ENCODE assay signal across 23 cellular contexts in the genomic region with DNA sequence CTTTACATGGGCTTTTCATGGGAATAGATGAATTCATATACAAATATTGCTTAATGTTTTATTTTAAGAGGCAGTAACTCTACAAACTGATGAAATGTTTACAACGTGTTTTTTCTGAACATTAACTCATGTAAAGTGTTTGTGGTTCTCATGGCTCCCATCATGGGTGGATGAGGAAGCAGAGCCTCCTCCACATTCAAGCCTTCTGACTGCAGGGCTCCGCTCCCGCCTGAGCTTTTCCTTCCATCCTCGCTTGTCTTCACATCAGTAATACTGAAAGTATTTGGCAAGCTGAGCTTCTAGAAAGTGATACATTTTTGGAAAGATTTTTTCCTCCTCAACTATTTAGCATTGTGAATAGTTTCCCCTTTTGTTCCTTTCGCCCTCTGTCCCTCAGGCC.
DNase-seq lines count a peak whose midpoint lies in the region; ATAC-seq and TF ChIP-seq lines count a peak whose summit lies in the region.
"Had no signal": no experiment of that assay in that cellular context is flagged by ENCODE, and none has a peak within 500 bp of the region (broad histone marks: within the 10 kb centered on the region; RNA-seq: fewer than 3 reads in every experiment).

No MANE protein-coding gene starts in this region.

- POLR2A ChIA-PET in CD8-positive, alpha-beta memory T cell (lab: Charles Lee): no interaction called here

- no peak for ATAC-seq in activated naive CD8-positive, alpha-beta T cell treated with anti-CD3 and anti-CD28 coated beads, Interleukin-2, amount 50 U/mL, for 24 hours
- no peak for ATAC-seq in GM18907 (IDR thresholded peaks at IDR 0.05; ENCODE audit: unreplicated experiment)
- ATAC-seq: lower lobe of right lung, right cardiac atrium had no signal

- H3K4me1 ChIP-seq in BLaER1 (peaks cover 96% of the 10 kb centered on the region), fibroblast of lung (ENCODE audit: control insufficient read depth, extremely low read depth, insufficient read depth, low read length) (no peaks in the 10 kb centered on the region), colonic mucosa (no peaks in the 10 kb centered on the region), prostate gland (replicated peaks) (peaks cover 17% of the 10 kb centered on the region), hepatocyte (ENCODE audit: insufficient read depth) (no peaks in the 10 kb centered on the region)
- peaks cover 82% of the 10 kb centered on the region for H3K4me1 ChIP-seq in CD8-positive, alpha-beta memory T cell (ENCODE audit: insufficient read depth, low read length)

- H3K4me3 ChIP-seq in BLaER1: no peak overlapping the region
- no peak overlapping the region for H3K4me3 ChIP-seq in CD8-positive, alpha-beta memory T cell (ENCODE audit: low read length)
- H3K4me3 ChIP-seq in fibroblast of lung (replicated peaks in 1 of 4; ENCODE audit: control extremely low read depth in 1 of 4, insufficient read depth in 1 of 4, low read depth in 3 of 4, low read length in 4 of 4): no peak overlapping the region
- H3K4me3 ChIP-seq in colonic mucosa: no peak overlapping the region
- no peak overlapping the region for H3K4me3 ChIP-seq in prostate gland
- no peak overlapping the region for H3K4me3 ChIP-seq in hepatocyte
- H3K4me3 ChIP-seq: cardiac muscle cell, GM23248, lower lobe of right lung had no signal

- H2AFZ ChIP-seq in fibroblast of lung (ENCODE audit: low read length) (no peak overlapping the region), hepatocyte (no peak overlapping the region)
- H2AFZ ChIP-seq: GM23248 had no signal

- CTCF ChIA-PET in CD8-positive, alpha-beta memory T cell (lab: Charles Lee): interaction anchor here (1.7 to 2.3 kb wide), 2 partner anchors 28 to 34 kb away, joined by 7 to 10 read pairs; no protein-coding TSS in a partner anchor

- H3K27me3 Mint-ChIP-seq in CD8-positive, alpha-beta memory T cell: no peaks in the 10 kb centered on the region
- no peaks in the 10 kb centered on the region for H3K27me3 Mint-ChIP-seq in activated naive CD8-positive, alpha-beta T cell treated with anti-CD3 and anti-CD28 coated beads, Interleukin-2, amount 50 U/mL, for 24 hours

- H4K20me1 ChIP-seq in BLaER1 (no peaks in the 10 kb centered on the region), fibroblast of lung (ENCODE audit: control insufficient read depth, extremely low read depth, insufficient read depth, low read length) (no peaks in the 10 kb centered on the region), hepatocyte (ENCODE audit: insufficient read depth, poor library complexity, severe bottlenecking) (no peaks in the 10 kb centered on the region)

- H3K4me1 Mint-ChIP-seq in CD8-positive, alpha-beta memory T cell: peaks cover 98 to 99% (median 99%) of the 10 kb centered on the region in 3 donors
- H3K4me1 Mint-ChIP-seq in activated naive CD8-positive, alpha-beta T cell treated with anti-CD3 and anti-CD28 coated beads, Interleukin-2, amount 50 U/mL, for 24 hours: peaks cover 84% of the 10 kb centered on the region
- H3K4me1 Mint-ChIP-seq: nephron had no signal

- H3K79me2 ChIP-seq in fibroblast of lung (ENCODE audit: control insufficient read depth, insufficient read depth, low read length): no peaks in the 10 kb centered on the region
- H3K79me2 ChIP-seq in hepatocyte: no peaks in the 10 kb centered on the region

- H3K9me3 ChIP-seq in BLaER1 (peaks cover 13% of the 10 kb centered on the region), fibroblast of lung (ENCODE audit: control insufficient read depth, insufficient read depth, low read depth, low read length) (no peaks in the 10 kb centered on the region), colonic mucosa (no peaks in the 10 kb centered on the region), prostate gland (no peaks in the 10 kb centered on the region), hepatocyte (ENCODE audit: low read depth) (no peaks in the 10 kb centered on the region)
- no peaks in the 10 kb centered on the region for H3K9me3 ChIP-seq in CD8-positive, alpha-beta memory T cell (ENCODE audit: low read length)
- H3K9me3 ChIP-seq: lower lobe of right lung, SK-N-SH had no signal

- no peaks in the 10 kb centered on the region for H3K9me2 ChIP-seq in hepatocyte (replicated peaks; ENCODE audit: insufficient read depth)
- H3K9me2 ChIP-seq: SK-N-SH had no signal

- H3K36me3 ChIP-seq in BLaER1 (0 out of 2 replicates have a peak, but pooled peaks cover 5% of the 10 kb centered on the region), fibroblast of lung (ENCODE audit: control insufficient read depth, insufficient read depth, low read length) (no peaks in the 10 kb centered on the region), colonic mucosa (no peaks in the 10 kb centered on the region), prostate gland (no peaks in the 10 kb centered on the region), hepatocyte (replicated peaks; ENCODE audit: insufficient read depth, low read depth) (no peaks in the 10 kb centered on the region)
- no peaks in the 10 kb centered on the region for H3K36me3 ChIP-seq in CD8-positive, alpha-beta memory T cell (ENCODE audit: insufficient read depth, low read length)
- H3K36me3 ChIP-seq: cardiac muscle cell, lower lobe of right lung had no signal

- peak overlapping the region in 5 of 7 donors; percentile 26 to 70 (median 54) for H3K4me3 Mint-ChIP-seq in CD8-positive, alpha-beta memory T cell
- H3K4me3 Mint-ChIP-seq in activated naive CD8-positive, alpha-beta T cell treated with anti-CD3 and anti-CD28 coated beads, Interleukin-2, amount 50 U/mL, for 24 hours: no peak overlapping the region
- H3K4me3 Mint-ChIP-seq: nephron; T-helper 1 cell treated with Interleukin-12 subunit alpha and Interleukin-12 subunit beta and Interleukin-4 antibody, amounts not matched to agents 30 μg/mL and 1 μg/mL, for 36 hours had no signal

- peak overlapping the region in 7 of 8 donors; percentile 91 to 98 (median 95) for H3K27ac Mint-ChIP-seq in CD8-positive, alpha-beta memory T cell
- H3K27ac Mint-ChIP-seq in activated naive CD8-positive, alpha-beta T cell treated with anti-CD3 and anti-CD28 coated beads, Interleukin-2, amount 50 U/mL, for 24 hours: peak overlapping the region; percentile 7
- H3K27ac Mint-ChIP-seq: T-helper 1 cell treated with Interleukin-12 subunit alpha and Interleukin-12 subunit beta and Interleukin-4 antibody, amounts not matched to agents 30 μg/mL and 1 μg/mL, for 36 hours had no signal

- TF ChIP-seq POLR2A in prostate gland (IDR thresholded peaks at IDR 0.05): no peak

- H3K9me3 Mint-ChIP-seq in CD8-positive, alpha-beta memory T cell: no peaks in the 10 kb centered on the region
- H3K9me3 Mint-ChIP-seq in activated naive CD8-positive, alpha-beta T cell treated with anti-CD3 and anti-CD28 coated beads, Interleukin-2, amount 50 U/mL, for 24 hours: no peaks in the 10 kb centered on the region
- H3K9me3 Mint-ChIP-seq: nephron had no signal

- no peaks in the 10 kb centered on the region for H3K27me3 ChIP-seq in BLaER1
- no peaks in the 10 kb centered on the region for H3K27me3 ChIP-seq in CD8-positive, alpha-beta memory T cell (ENCODE audit: insufficient read depth, low read length, poor library complexity, severe bottlenecking)
- no peaks in the 10 kb centered on the region for H3K27me3 ChIP-seq in fibroblast of lung (ENCODE audit: control insufficient read depth, insufficient read depth, low read length)
- no peaks in the 10 kb centered on the region for H3K27me3 ChIP-seq in colonic mucosa
- no peaks in the 10 kb centered on the region for H3K27me3 ChIP-seq in prostate gland (replicated peaks; ENCODE audit: insufficient read depth)
- no peaks in the 10 kb centered on the region for H3K27me3 ChIP-seq in hepatocyte
- H3K27me3 ChIP-seq: cardiac muscle cell had no signal

- TF ChIP-seq CTCF in fibroblast of lung (conservative IDR thresholded peaks at IDR 0.05 in 1 of 2, IDR thresholded peaks at IDR 0.05 in 1 of 2; ENCODE audit: low read depth in 1 of 2, low read length in 2 of 2) (no peak), colonic mucosa (IDR thresholded peaks at IDR 0.05) (no peak), prostate gland (IDR thresholded peaks at IDR 0.05) (no peak), hepatocyte (IDR thresholded peaks at IDR 0.05; ENCODE audit: poor library complexity) (no peak)

- DNase-seq in CD8-positive, alpha-beta memory T cell: no peak
- DNase-seq in activated naive CD8-positive, alpha-beta T cell treated with anti-CD3 and anti-CD28 coated beads, Interleukin-2, amount 50 U/mL, for 24 hours: no peak
- DNase-seq in fibroblast of lung (ENCODE audit: low read depth in 2 of 2) (peak in 1 of 2 donors; percentile 17), colonic mucosa (no peak), prostate gland (ENCODE audit: low spot score) (no peak), hepatocyte (ENCODE audit: low spot score) (no peak)
- DNase-seq: activated naive CD4-positive, alpha-beta T cell; activated T-cell treated with anti-CD3 and anti-CD28 coated beads, Interleukin-2, amount 50 U/mL, for 48 hours; anterior cingulate cortex; EL; glutamatergic neuron; GM23248; kidney; lower lobe of right lung; SK-N-SH; stimulated activated CD4-positive, alpha-beta T cell treated with anti-CD3 and anti-CD28 coated beads, Interleukin-2, amount 100 ng/mL, for 48 hours had no signal

- peaks cover 4 to 12% (median 6%) of the 10 kb centered on the region in 3 donors for H3K36me3 Mint-ChIP-seq in CD8-positive, alpha-beta memory T cell
- peaks cover 9% of the 10 kb centered on the region for H3K36me3 Mint-ChIP-seq in activated naive CD8-positive, alpha-beta T cell treated with anti-CD3 and anti-CD28 coated beads, Interleukin-2, amount 50 U/mL, for 24 hours (ENCODE audit: low read depth)

- WGBS in prostate gland: 84% methylated on average over 5 of the region's 5 CpGs
- 88% methylated on average over 5 of the region's 5 CpGs for WGBS in hepatocyte (ENCODE audit: low lambda C conversion rate, missing lambda C conversion rate)

- H3K27ac ChIP-seq in BLaER1 (peak overlapping the region; percentile 32; the same call in 1 of the 2 replicates), fibroblast of lung (ENCODE audit: insufficient read depth, low read length) (no peak overlapping the region), colonic mucosa (no peak overlapping the region), prostate gland (peak overlapping the region in 1 of 2 donors; percentile 44), hepatocyte (no peak overlapping the region)
- no peak overlapping the region for H3K27ac ChIP-seq in CD8-positive, alpha-beta memory T cell (ENCODE audit: low read depth, low read length)
- H3K27ac ChIP-seq: C4-2B, cardiac muscle cell, GM23248, lower lobe of right lung had no signal

- no peak overlapping the region for H3K9ac ChIP-seq in BLaER1
- no peak overlapping the region for H3K9ac ChIP-seq in fibroblast of lung (ENCODE audit: insufficient read depth, low read length)
- no peak overlapping the region for H3K9ac ChIP-seq in colonic mucosa (ENCODE audit: low read depth in 2 of 2, low read length in 2 of 2)
- H3K9ac ChIP-seq: GM23248, SK-N-SH had no signal

- intact Hi-C loops in colonic mucosa (cut with DNase I) (no loop called here), prostate gland (cut with DNase I) (no loop called here)

- H3K4me2 ChIP-seq in BLaER1 (peak overlapping the region; percentile 46), fibroblast of lung (ENCODE audit: extremely low read depth, insufficient read depth, low read length) (peak overlapping the region; percentile 33), hepatocyte (no peak overlapping the region)
- H3K4me2 ChIP-seq: SK-N-SH had no signal
